Comparison of ENCODE assay signal across 9 cellular contexts in the genomic region with DNA sequence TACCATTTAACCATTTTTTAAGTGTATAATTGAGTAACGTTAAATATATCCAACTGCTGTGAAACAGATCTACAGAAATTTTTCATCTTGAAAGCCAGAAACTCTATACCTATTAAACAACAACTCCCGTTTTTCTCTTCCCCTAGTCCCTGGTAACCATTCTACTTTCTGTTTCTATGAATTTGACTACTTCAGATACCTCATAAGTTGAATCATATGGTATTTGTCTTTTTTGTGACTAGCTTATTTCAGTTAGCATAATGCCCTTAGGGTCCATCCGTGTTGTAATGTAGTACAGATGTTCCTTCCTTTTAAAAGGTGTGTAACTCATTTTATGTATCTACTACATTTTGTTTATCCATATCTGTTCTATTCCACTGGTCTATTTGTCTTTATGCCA. TPM values are rescaled to one million over a fixed set of nuclear protein-coding genes. Genes with fewer than 3 reads are reported as not detected.
A peak's percentile ranks its signal among the peaks of the same experiment; 100 is the strongest.
DNase-seq lines count a peak whose midpoint lies in the region; ATAC-seq and TF ChIP-seq lines count a peak whose summit lies in the region.
"Had no signal": no experiment of that assay in that cellular context is flagged by ENCODE, and none has a peak within 500 bp of the region (broad histone marks: within the 10 kb centered on the region; RNA-seq: fewer than 3 reads in every experiment).

No MANE protein-coding gene starts in this region.

- no peaks in the 10 kb centered on the region for H3K4me1 ChIP-seq in neuronal stem cell (ENCODE audit: control insufficient read depth in 2 of 2, insufficient read depth in 1 of 2, low read depth in 1 of 2, low read length in 2 of 2)

- H4K8ac ChIP-seq in neuronal stem cell (ENCODE audit: low read depth, low read length) = no peak overlapping the region

- H3K27me3 ChIP-seq in neuronal stem cell (ENCODE audit: control insufficient read depth in 3 of 3, insufficient read depth in 3 of 3, low read depth in 1 of 3, low read length in 3 of 3) = no peaks in the 10 kb centered on the region

- H3K4me3 ChIP-seq in neuronal stem cell (ENCODE audit: low read length in 2 of 2) = no peak overlapping the region

- peaks cover 0 to 9% of the 10 kb centered on the region in 2 donors for H3K36me3 ChIP-seq in neuronal stem cell (replicated peaks in 1 of 2; ENCODE audit: control insufficient read depth in 2 of 2, insufficient read depth in 2 of 2, low read length in 2 of 2)

- H2AK5ac ChIP-seq in neuronal stem cell (ENCODE audit: low read depth, low read length) = no peak overlapping the region

- CTCF ChIA-PET in activated naive CD4-positive, alpha-beta T cell treated with anti-CD3 and anti-CD28 coated beads, Interleukin-2, amount 10 ng/mL, durations not matched to agents 7 days and 5 days (lab: Charles Lee) = no interaction called here
- CTCF ChIA-PET in activated CD8-positive, alpha-beta T cell treated with anti-CD3 and anti-CD28 coated beads for 36 hours (lab: Charles Lee) = interaction anchor here (2.1 kb wide), 1 partner anchor 7 kb away, joined by 5 read pairs; no protein-coding TSS in a partner anchor

- intact Hi-C loops in activated CD8-positive, alpha-beta T cell treated with anti-CD3 and anti-CD28 coated beads for 36 hours (cut with micrococcal nuclease) = no loop called here

- H2BK120ac ChIP-seq in neuronal stem cell (ENCODE audit: low read depth, low read length) = no peak overlapping the region

- H2BK12ac ChIP-seq in neuronal stem cell (ENCODE audit: low read length) = no peak overlapping the region

- peaks cover 35% of the 10 kb centered on the region for H3K4me1 Mint-ChIP-seq in activated naive CD4-positive, alpha-beta T cell treated with anti-CD3 and anti-CD28 coated beads, Interleukin-2, amount 10 ng/mL, durations not matched to agents 7 days and 5 days
- peaks cover 66% of the 10 kb centered on the region for H3K4me1 Mint-ChIP-seq in activated CD8-positive, alpha-beta T cell treated with anti-CD3 and anti-CD28 coated beads for 36 hours (ENCODE audit: low read depth)
- H3K4me1 Mint-ChIP-seq in stimulated activated naive CD8-positive, alpha-beta T cell treated with anti-CD3 and anti-CD28 coated beads, Interleukin-15, Interleukin-2, amounts not matched to agents 100 ng/mL and 50 ng/mL, for 24 hours (ENCODE audit: low read depth) = peaks cover 80% of the 10 kb centered on the region

- no peaks in the 10 kb centered on the region for H3K9me3 Mint-ChIP-seq in activated naive CD4-positive, alpha-beta T cell treated with anti-CD3 and anti-CD28 coated beads, Interleukin-2, amount 10 ng/mL, durations not matched to agents 7 days and 5 days
- no peaks in the 10 kb centered on the region for H3K9me3 Mint-ChIP-seq in activated CD8-positive, alpha-beta T cell treated with anti-CD3 and anti-CD28 coated beads for 36 hours
- H3K9me3 Mint-ChIP-seq in stimulated activated naive CD8-positive, alpha-beta T cell treated with anti-CD3 and anti-CD28 coated beads, Interleukin-15, Interleukin-2, amounts not matched to agents 100 ng/mL and 50 ng/mL, for 24 hours = no peaks in the 10 kb centered on the region

- H4K91ac ChIP-seq in neuronal stem cell (ENCODE audit: low read depth, low read length, poor library complexity) = no peak overlapping the region

- no peak overlapping the region for H2BK15ac ChIP-seq in neuronal stem cell (ENCODE audit: low read length)

- no peak overlapping the region for H3K27ac ChIP-seq in neuronal stem cell (replicated peaks; ENCODE audit: low read length)
- H3K27ac ChIP-seq in substantia nigra (ENCODE audit: low read depth, low read length, poor library complexity, severe bottlenecking) = no peak overlapping the region

- no peak overlapping the region for H3K18ac ChIP-seq in neuronal stem cell (ENCODE audit: low read length)

- no CpG with 5 or more reads among the region's 3 CpGs for WGBS in neuronal stem cell (ENCODE audit: extremely low coverage in 2 of 2, insufficient read length in 2 of 2, insufficient replicate concordance in 1 of 2), 2 donors

- H3K9ac ChIP-seq in neuronal stem cell (ENCODE audit: low read depth, low read length, poor library complexity) = no peak overlapping the region

- ATAC-seq in HG02885 (IDR thresholded peaks at IDR 0.05; ENCODE audit: poor library complexity, unreplicated experiment) = peak; percentile 68
- ATAC-seq in activated CD8-positive, alpha-beta T cell treated with anti-CD3 and anti-CD28 coated beads for 36 hours = peak; percentile 73
- ATAC-seq: HCT116 had no signal

- no peak overlapping the region for H3K23ac ChIP-seq in neuronal stem cell (ENCODE audit: low read depth, low read length, poor library complexity)

- no peak overlapping the region for H3K14ac ChIP-seq in neuronal stem cell (ENCODE audit: low read length)

- no peak overlapping the region for H3K4ac ChIP-seq in neuronal stem cell (ENCODE audit: low read length)

- no peak for TF ChIP-seq CTCF in activated CD8-positive, alpha-beta T cell treated with anti-CD3 and anti-CD28 coated beads for 36 hours (IDR thresholded peaks at IDR 0.05)

- H3K4me2 ChIP-seq in neuronal stem cell (ENCODE audit: insufficient read depth, low read length, poor library complexity, severe bottlenecking) = no peak overlapping the region

- H2AFZ ChIP-seq in neuronal stem cell (ENCODE audit: low read length) = no peak overlapping the region

- H3K36me3 Mint-ChIP-seq in activated naive CD4-positive, alpha-beta T cell treated with anti-CD3 and anti-CD28 coated beads, Interleukin-2, amount 10 ng/mL, durations not matched to agents 7 days and 5 days = peaks cover 9% of the 10 kb centered on the region
- peaks cover 7% of the 10 kb centered on the region for H3K36me3 Mint-ChIP-seq in activated CD8-positive, alpha-beta T cell treated with anti-CD3 and anti-CD28 coated beads for 36 hours (ENCODE audit: low read depth)
- peaks cover 9% of the 10 kb centered on the region for H3K36me3 Mint-ChIP-seq in stimulated activated naive CD8-positive, alpha-beta T cell treated with anti-CD3 and anti-CD28 coated beads, Interleukin-15, Interleukin-2, amounts not matched to agents 100 ng/mL and 50 ng/mL, for 24 hours (ENCODE audit: low read depth)

- H3K4me3 Mint-ChIP-seq in activated naive CD4-positive, alpha-beta T cell treated with anti-CD3 and anti-CD28 coated beads, Interleukin-2, amount 10 ng/mL, durations not matched to agents 7 days and 5 days = no peak overlapping the region
- H3K4me3 Mint-ChIP-seq in activated CD8-positive, alpha-beta T cell treated with anti-CD3 and anti-CD28 coated beads for 36 hours = no peak overlapping the region
- peak overlapping the region; percentile 26 for H3K4me3 Mint-ChIP-seq in stimulated activated naive CD8-positive, alpha-beta T cell treated with anti-CD3 and anti-CD28 coated beads, Interleukin-15, Interleukin-2, amounts not matched to agents 100 ng/mL and 50 ng/mL, for 24 hours

- POLR2A ChIA-PET in activated CD8-positive, alpha-beta T cell treated with anti-CD3 and anti-CD28 coated beads for 36 hours (lab: Charles Lee) = no interaction called here

- H3K27ac Mint-ChIP-seq in activated naive CD4-positive, alpha-beta T cell treated with anti-CD3 and anti-CD28 coated beads, Interleukin-2, amount 10 ng/mL, durations not matched to agents 7 days and 5 days = peak overlapping the region; percentile 35
- peak overlapping the region; percentile 36 for H3K27ac Mint-ChIP-seq in activated CD8-positive, alpha-beta T cell treated with anti-CD3 and anti-CD28 coated beads for 36 hours
- peak overlapping the region; percentile 76 for H3K27ac Mint-ChIP-seq in stimulated activated naive CD8-positive, alpha-beta T cell treated with anti-CD3 and anti-CD28 coated beads, Interleukin-15, Interleukin-2, amounts not matched to agents 100 ng/mL and 50 ng/mL, for 24 hours

- peaks cover 0 to 10% of the 10 kb centered on the region in 2 donors for H3K9me3 ChIP-seq in neuronal stem cell (replicated peaks in 1 of 2; ENCODE audit: control insufficient read depth in 2 of 2, insufficient read depth in 1 of 2, low read depth in 1 of 2, low read length in 2 of 2)

- no peaks in the 10 kb centered on the region for H3K79me1 ChIP-seq in neuronal stem cell (ENCODE audit: low read depth, low read length)

- H2BK5ac ChIP-seq in neuronal stem cell (ENCODE audit: low read length) = no peak overlapping the region

- no peak for DNase-seq in activated naive CD4-positive, alpha-beta T cell treated with anti-CD3 and anti-CD28 coated beads, Interleukin-2, amount 10 ng/mL, durations not matched to agents 7 days and 5 days
- DNase-seq in activated naive CD4-positive, alpha-beta T cell treated with Interleukin-2 at 50 U/mL for 16 hours = no peak
- no peak for DNase-seq in activated CD8-positive, alpha-beta T cell treated with anti-CD3 and anti-CD28 coated beads for 36 hours
- DNase-seq in neuronal stem cell (ENCODE audit: low spot score) (no peak), substantia nigra (lab: John Stamatoyannopoulos, UW) (no peak)
- no peak for DNase-seq in activated CD4-positive, alpha-beta T cell treated with anti-CD3 and anti-CD28 coated beads for 48 hours

- no peaks in the 10 kb centered on the region for H3K27me3 Mint-ChIP-seq in activated naive CD4-positive, alpha-beta T cell treated with anti-CD3 and anti-CD28 coated beads, Interleukin-2, amount 10 ng/mL, durations not matched to agents 7 days and 5 days
- H3K27me3 Mint-ChIP-seq in activated CD8-positive, alpha-beta T cell treated with anti-CD3 and anti-CD28 coated beads for 36 hours = no peaks in the 10 kb centered on the region
- no peaks in the 10 kb centered on the region for H3K27me3 Mint-ChIP-seq in stimulated activated naive CD8-positive, alpha-beta T cell treated with anti-CD3 and anti-CD28 coated beads, Interleukin-15, Interleukin-2, amounts not matched to agents 100 ng/mL and 50 ng/mL, for 24 hours

RNA-seq across cellular contexts. Expression of a gene that starts 48.7 kb away (rescaled TPM):
- 10 to 100 TPM; 93.9 to 98.4 TPM for total RNA-seq in activated CD8-positive, alpha-beta T cell treated with anti-CD3 and anti-CD28 coated beads for 36 hours
- polyA plus RNA-seq in neuronal stem cell (2013, experiment 1 of 2) = 44.5 TPM
- polyA plus RNA-seq in neuronal stem cell (2013, experiment 2 of 2) = 44.2 TPM
